26 cellular contexts compared by ENCODE assay signal in genomic region chr19:40247178-40247577, GRCh38. TPM values are rescaled to one million over a fixed set of nuclear protein-coding genes. Genes with fewer than 3 reads are reported as not detected.
"Had no signal": no experiment of that assay in that cellular context is flagged by ENCODE, and none has a peak within 500 bp of the region (broad histone marks: within the 10 kb centered on the region; RNA-seq: fewer than 3 reads in every experiment).

No MANE protein-coding gene starts in this region.

- H3K27ac ChIP-seq: ascending aorta, brain microvascular endothelial cell, esophagus muscularis mucosa, hepatocyte, right lobe of liver, stomach, thoracic aorta, upper lobe of left lung had no signal

- ATAC-seq: activated CD8-positive, alpha-beta T cell treated with anti-CD3 and anti-CD28 coated beads, Interleukin-2, amount 10 ng/mL, durations not matched to agents 7 days and 5 days; stimulated activated memory B cell treated with anti-CD40 and anti-IgM and Interleukin-4, amounts not matched to agents 10 μg/mL and 1 μg/mL and 100 μg/mL, for 72 hours had no signal

- FAIRE-seq: frontal cortex, small intestine had no signal

- H3K9me3 Mint-ChIP-seq: activated naive CD4-positive, alpha-beta T cell treated with anti-CD3 and anti-CD28 coated beads, Interleukin-2, amount 50 U/mL, for 24 hours; memory B cell; nephron; stimulated activated memory B cell treated with anti-CD40 and anti-IgM and Interleukin-4, amounts not matched to agents 10 μg/mL and 1 μg/mL and 100 μg/mL, for 72 hours had no signal

- H3K27me3 Mint-ChIP-seq: activated naive CD4-positive, alpha-beta T cell treated with anti-CD3 and anti-CD28 coated beads, Interleukin-2, amount 50 U/mL, for 24 hours; memory B cell; stimulated activated memory B cell treated with anti-CD40 and anti-IgM and Interleukin-4, amounts not matched to agents 10 μg/mL and 1 μg/mL and 100 μg/mL, for 72 hours had no signal

- H3K4me1 ChIP-seq: ascending aorta had no signal

- DNase-seq: activated CD4-positive, alpha-beta T cell treated with anti-CD3 and anti-CD28 coated beads, Interleukin-2, amount 50 U/mL, for 1 hour; activated CD4-positive, CD25-positive, alpha-beta regulatory T cell treated with anti-CD3 and anti-CD28 coated beads, Interleukin-2, amount 50 U/mL, for 72 hours; activated CD8-positive, alpha-beta T cell treated with anti-CD3 and anti-CD28 coated beads, Interleukin-2, amount 10 ng/mL, durations not matched to agents 7 days and 5 days; activated gamma-delta T cell treated with Interleukin-2 at 50 U/mL for 16 hours; activated T-cell treated with anti-CD3 and anti-CD28 coated beads, Interleukin-2, amount 50 U/mL, for 1 hour; brain microvascular endothelial cell; central memory CD4-positive, alpha-beta T cell; glutamatergic neuron; right lobe of liver; small intestine; stimulated activated CD4-positive, alpha-beta T cell treated with anti-CD3 and anti-CD28 coated beads, Interleukin-15, amount 100 ng/mL, for 24 hours; stomach had no signal

- H3K4me3 Mint-ChIP-seq: activated CD8-positive, alpha-beta T cell treated with anti-CD3 and anti-CD28 coated beads, Interleukin-2, amount 10 ng/mL, durations not matched to agents 7 days and 5 days; activated naive CD4-positive, alpha-beta T cell treated with anti-CD3 and anti-CD28 coated beads, Interleukin-2, amount 50 U/mL, for 24 hours; memory B cell; nephron; stimulated activated memory B cell treated with anti-CD40 and anti-IgM and Interleukin-4, amounts not matched to agents 10 μg/mL and 1 μg/mL and 100 μg/mL, for 72 hours had no signal

- H3K27ac Mint-ChIP-seq: activated CD8-positive, alpha-beta T cell treated with anti-CD3 and anti-CD28 coated beads, Interleukin-2, amount 10 ng/mL, durations not matched to agents 7 days and 5 days; activated naive CD4-positive, alpha-beta T cell treated with anti-CD3 and anti-CD28 coated beads, Interleukin-2, amount 50 U/mL, for 24 hours; memory B cell had no signal

- H3K4me3 ChIP-seq: ascending aorta, esophagus muscularis mucosa, hepatocyte, right lobe of liver, stomach, thoracic aorta, upper lobe of left lung had no signal

- H3K9me3 ChIP-seq: ascending aorta, esophagus muscularis mucosa, right lobe of liver, stomach, thoracic aorta, upper lobe of left lung had no signal

RNA-seq across cellular contexts. Expression of gene CCNP, which starts 20.7 kb away (rescaled TPM):
- total RNA-seq: ascending aorta, dermis microvascular lymphatic vessel endothelial cell, hepatocyte, myocyte, stomach had no signal
- polyA plus RNA-seq: hepatocyte had no signal

RNA-seq across cellular contexts. Expression of gene TTC9B, which starts 29.0 kb away (rescaled TPM):
- total RNA-seq: activated CD8-positive, alpha-beta T cell treated with anti-CD3 and anti-CD28 coated beads, Interleukin-2, amount 10 ng/mL, durations not matched to agents 7 days and 5 days; ascending aorta; dermis microvascular lymphatic vessel endothelial cell; esophagus muscularis mucosa; hepatocyte; liver; myocyte; right lobe of liver; T-helper 2 cell treated with Interferon-gamma antibody and Interleukin-4, amounts not matched to agents 100 ng/mL and 5 ng/mL, for 36 hours; thoracic aorta; upper lobe of left lung had no signal
